In the genomic region with DNA sequence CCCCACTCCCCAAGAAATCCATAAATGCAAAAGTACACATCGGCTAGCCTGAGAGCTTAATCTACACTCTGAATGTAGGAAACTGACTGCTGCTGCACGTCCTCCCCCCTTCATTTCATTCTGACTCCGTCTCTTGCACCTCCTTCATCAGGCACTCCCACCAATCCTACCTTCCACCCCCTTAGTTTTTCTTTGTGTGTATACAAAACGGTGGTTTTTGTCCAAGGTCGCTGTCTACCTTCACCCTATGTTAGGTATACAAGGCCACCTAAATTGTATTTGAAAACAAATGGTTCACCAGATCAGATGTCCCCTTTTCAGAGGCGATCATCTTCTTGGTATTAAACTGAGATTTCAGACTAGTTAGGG, we compare ENCODE assay signal across 8 cellular contexts. TPM values are rescaled to one million over a fixed set of nuclear protein-coding genes. Genes with fewer than 3 reads are reported as not detected.
DNase-seq lines count a peak whose midpoint lies in the region; ATAC-seq and TF ChIP-seq lines count a peak whose summit lies in the region.

No MANE protein-coding gene starts in this region.

- no peaks in the 10 kb centered on the region for H3K9me2 ChIP-seq in SU-DHL-6 (replicated peaks; ENCODE audit: insufficient read depth, low read length)

- TF ChIP-seq CTCF in SU-DHL-6 (IDR thresholded peaks at IDR 0.05; ENCODE audit: insufficient read depth, low read length, poor library complexity, severe bottlenecking): no peak
- TF ChIP-seq CTCF in neural crest cell (conservative IDR thresholded peaks at IDR 0.05): no peak

- peaks cover 78% of the 10 kb centered on the region for H3K79me2 ChIP-seq in SU-DHL-6 (ENCODE audit: insufficient read depth, low read length)

- H3K4me1 ChIP-seq in esophagus (ENCODE audit: control insufficient read depth in 2 of 2, insufficient read depth in 2 of 2, low read length in 1 of 2): peaks cover 0 to 2% of the 10 kb centered on the region in 2 donors

- peak overlapping the region; percentile 81 for H3K4me3 ChIP-seq in SU-DHL-6 (ENCODE audit: insufficient read depth, low read length, poor library complexity, severe bottlenecking)
- peak overlapping the region; percentile 83 to 92 for H3K4me3 ChIP-seq in esophagus (ENCODE audit: low read depth in 1 of 2, low read length in 2 of 2)

- H3K27me3 ChIP-seq in SU-DHL-6 (ENCODE audit: low read length) (no peaks in the 10 kb centered on the region), esophagus (ENCODE audit: control insufficient read depth in 1 of 2, insufficient read depth in 2 of 2, low read length in 2 of 2) (no peaks in the 10 kb centered on the region)

- H3K4me1 Mint-ChIP-seq in activated CD4-positive, alpha-beta T cell treated with anti-CD3 and anti-CD28 coated beads, Interleukin-2, amount 10 ng/mL, durations not matched to agents 24 days and 14 days: peaks cover 45% of the 10 kb centered on the region
- peaks cover 43% of the 10 kb centered on the region for H3K4me1 Mint-ChIP-seq in neural crest cell

- H3K27me3 Mint-ChIP-seq in activated CD4-positive, alpha-beta T cell treated with anti-CD3 and anti-CD28 coated beads, Interleukin-2, amount 10 ng/mL, durations not matched to agents 24 days and 14 days: no peaks in the 10 kb centered on the region
- H3K27me3 Mint-ChIP-seq in neural crest cell (ENCODE audit: low read depth): no peaks in the 10 kb centered on the region

- intact Hi-C loops in activated CD4-positive, alpha-beta T cell treated with anti-CD3 and anti-CD28 coated beads, Interleukin-2, amount 10 ng/mL, durations not matched to agents 24 days and 14 days (cut with micrococcal nuclease): loop anchor here (2.0 to 10.0 kb wide), 8 partner anchors 102 to 1012 kb away; a partner anchor contains a TSS

- H3K27ac ChIP-seq in SU-DHL-6 (ENCODE audit: low read depth, low read length): peak overlapping the region; percentile 2; the same call in 1 of the 2 replicates
- peak overlapping the region; percentile 54 to 78 for H3K27ac ChIP-seq in esophagus (ENCODE audit: low read depth in 2 of 2, low read length in 1 of 2)

- DNase-seq in activated CD4-positive, alpha-beta T cell treated with anti-CD3 and anti-CD28 coated beads, Interleukin-2, amount 10 ng/mL, durations not matched to agents 24 days and 14 days: peak; percentile 73
- no peak for DNase-seq in activated CD4-positive, alpha-beta T cell treated with anti-CD3 and anti-CD28 coated beads for 4 hours
- no peak for DNase-seq in neural crest cell (ENCODE audit: low read depth, low spot score)
- no peak for DNase-seq in effector CD4-positive, alpha-beta T cell
- DNase-seq in activated CD4-positive, CD25-positive, alpha-beta regulatory T cell (lab: John Stamatoyannopoulos, UW): no peak

- peaks cover 12% of the 10 kb centered on the region for H4K20me1 ChIP-seq in SU-DHL-6 (ENCODE audit: low read depth, low read length)

- H3K4me2 ChIP-seq in SU-DHL-6 (ENCODE audit: low read depth, low read length, poor library complexity, severe bottlenecking): peak overlapping the region; percentile 77

- H3K9ac ChIP-seq in SU-DHL-6 (ENCODE audit: low read length): peak overlapping the region; percentile 74

- peaks cover 19% of the 10 kb centered on the region; the same call in 1 of the 2 replicates for H3K36me3 ChIP-seq in SU-DHL-6 (ENCODE audit: low read length)
- H3K36me3 ChIP-seq in esophagus (ENCODE audit: control insufficient read depth in 2 of 2, insufficient read depth in 2 of 2, low read length in 1 of 2): no peaks in the 10 kb centered on the region

- no peak for ATAC-seq in GM18511 (IDR thresholded peaks at IDR 0.05; ENCODE audit: unreplicated experiment)

- H2AFZ ChIP-seq in SU-DHL-6 (ENCODE audit: low read depth, low read length, severe bottlenecking): no peak overlapping the region

- H3F3A ChIP-seq in SU-DHL-6 (ENCODE audit: insufficient read depth): peaks cover 33% of the 10 kb centered on the region

- H3K27ac Mint-ChIP-seq in activated CD4-positive, alpha-beta T cell treated with anti-CD3 and anti-CD28 coated beads, Interleukin-2, amount 10 ng/mL, durations not matched to agents 24 days and 14 days: peak overlapping the region; percentile 87
- peak overlapping the region; percentile 17 for H3K27ac Mint-ChIP-seq in neural crest cell (ENCODE audit: unreplicated experiment)

- H3K9me3 ChIP-seq in SU-DHL-6 (ENCODE audit: insufficient read depth, low read length) (no peaks in the 10 kb centered on the region), esophagus (ENCODE audit: control insufficient read depth in 2 of 2, insufficient read depth in 1 of 2, low read depth in 1 of 2, low read length in 1 of 2) (no peaks in the 10 kb centered on the region)

- no peaks in the 10 kb centered on the region for H3K9me3 Mint-ChIP-seq in activated CD4-positive, alpha-beta T cell treated with anti-CD3 and anti-CD28 coated beads, Interleukin-2, amount 10 ng/mL, durations not matched to agents 24 days and 14 days
- no peaks in the 10 kb centered on the region for H3K9me3 Mint-ChIP-seq in neural crest cell

- peaks cover 42% of the 10 kb centered on the region for H3K36me3 Mint-ChIP-seq in activated CD4-positive, alpha-beta T cell treated with anti-CD3 and anti-CD28 coated beads, Interleukin-2, amount 10 ng/mL, durations not matched to agents 24 days and 14 days (ENCODE audit: low read depth)
- H3K36me3 Mint-ChIP-seq in neural crest cell (ENCODE audit: low read depth): no peaks in the 10 kb centered on the region

- peak overlapping the region; percentile 87 for H3K4me3 Mint-ChIP-seq in activated CD4-positive, alpha-beta T cell treated with anti-CD3 and anti-CD28 coated beads, Interleukin-2, amount 10 ng/mL, durations not matched to agents 24 days and 14 days
- H3K4me3 Mint-ChIP-seq in neural crest cell: peak overlapping the region; percentile 95

- WGBS in esophagus, 2 donors: 3% methylated on average over 6 of the region's 6 CpGs

RNA-seq across cellular contexts. Expression of a gene that starts 1.9 kb away (rescaled TPM):
- 81.0 and 90.9 TPM in 2 replicates for total RNA-seq in activated CD4-positive, alpha-beta T cell treated with anti-CD3 and anti-CD28 coated beads, Interleukin-2, amount 10 ng/mL, durations not matched to agents 24 days and 14 days
- 10 to 100 TPM; 43.1 to 63.7 TPM for polyA plus RNA-seq in esophagus
- 65.5 and 67.9 TPM in 2 replicates for total RNA-seq in neural crest cell
